ENCODE assay signal across 28 cellular contexts in genomic region chr1:229689915-229690314, GRCh38.
"Had no signal": no experiment of that assay in that cellular context is flagged by ENCODE, and none has a peak within 500 bp of the region (broad histone marks: within the 10 kb centered on the region; RNA-seq: fewer than 3 reads in every experiment).

No MANE protein-coding gene starts in this region.

- H3K27me3 ChIP-seq: breast epithelium, foreskin keratinocyte, right lobe of liver had no signal

- H3K27ac ChIP-seq: breast epithelium, foreskin keratinocyte, heart right ventricle, right lobe of liver, skin epidermis, thoracic aorta, WERI-Rb-1 had no signal

- DNase-seq: activated CD4-positive, alpha-beta memory T cell treated with anti-CD3 and anti-CD28 coated beads, Interleukin-2, amount 10 ng/mL, durations not matched to agents 7 days and 5 days; activated naive CD8-positive, alpha-beta T cell treated with anti-CD3 and anti-CD28 coated beads, Interleukin-2, amount 50 U/mL, for 24 hours; activated T-cell treated with anti-CD3 and anti-CD28 coated beads, Interleukin-2, amount 50 U/mL, for 48 hours; amygdala; endodermal cell; foreskin keratinocyte; heart right ventricle; mesendoderm; right lobe of liver; stimulated activated CD4-positive, alpha-beta T cell treated with anti-CD3 and anti-CD28 coated beads, Interleukin-12 subunit alpha, Interleukin-12 subunit beta, amount 100 ng/mL, for 4 hours; stimulated activated CD4-positive, alpha-beta T cell treated with anti-CD3 and anti-CD28 coated beads, Interleukin-4, amount 100 ng/mL, for 1 hour; stimulated activated naive CD8-positive, alpha-beta T cell treated with anti-CD3 and anti-CD28 coated beads, Interleukin-15, Interleukin-2, amounts not matched to agents 100 U/mL and 50 U/mL, for 24 hours; T-helper 9 cell; trophoblast cell; WERI-Rb-1 had no signal

- H3K27me3 Mint-ChIP-seq: activated CD4-positive, alpha-beta T cell treated with anti-CD3 and anti-CD28 coated beads, Interleukin-2, amount 10 ng/mL, durations not matched to agents 7 days and 5 days had no signal

- H3K4me1 ChIP-seq: breast epithelium, foreskin keratinocyte, right lobe of liver had no signal

- H3K36me3 ChIP-seq: breast epithelium, heart right ventricle, right lobe of liver, thoracic aorta, WERI-Rb-1 had no signal

- H3K4me3 Mint-ChIP-seq: activated CD4-positive, alpha-beta memory T cell treated with anti-CD3 and anti-CD28 coated beads, Interleukin-2, amount 10 ng/mL, durations not matched to agents 7 days and 5 days; activated CD4-positive, alpha-beta T cell treated with anti-CD3 and anti-CD28 coated beads, Interleukin-2, amount 10 ng/mL, durations not matched to agents 7 days and 5 days; activated CD8-positive, alpha-beta memory T cell treated with anti-CD3 and anti-CD28 coated beads, Interleukin-2, amount 10 ng/mL, durations not matched to agents 7 days and 5 days; activated naive CD4-positive, alpha-beta T cell treated with anti-CD3 and anti-CD28 coated beads, Interleukin-2, amount 50 U/mL, for 24 hours; activated naive CD8-positive, alpha-beta T cell treated with anti-CD3 and anti-CD28 coated beads, Interleukin-2, amount 50 U/mL, for 24 hours; central memory CD8-positive, alpha-beta T cell; dendritic cell treated with granulocyte-macrophage colony-stimulating factor and Interleukin-4, amounts not matched to agents 40 ng/mL and 50 ng/mL, for 4 days; endodermal cell; nephron had no signal

- ATAC-seq: activated CD4-positive, CD25-positive, alpha-beta regulatory T cell treated with anti-CD3 and anti-CD28 coated beads, Interleukin-2, amount 50 U/mL, for 24 hours; activated naive CD8-positive, alpha-beta T cell treated with anti-CD3 and anti-CD28 coated beads, Interleukin-2, amount 50 U/mL, for 24 hours; foreskin keratinocyte; heart right ventricle; right lobe of liver; stimulated activated naive CD8-positive, alpha-beta T cell treated with anti-CD3 and anti-CD28 coated beads, Interleukin-15, Interleukin-2, amounts not matched to agents 100 U/mL and 50 U/mL, for 24 hours had no signal

- FAIRE-seq: urothelium cell line had no signal

- H3K9me3 ChIP-seq: breast epithelium, right lobe of liver had no signal

- H3K4me3 ChIP-seq: breast epithelium, heart right ventricle, lung, right lobe of liver, skin epidermis, thoracic aorta had no signal

- H3K27ac Mint-ChIP-seq: activated CD4-positive, alpha-beta memory T cell treated with anti-CD3 and anti-CD28 coated beads, Interleukin-2, amount 10 ng/mL, durations not matched to agents 7 days and 5 days; activated CD4-positive, alpha-beta T cell treated with anti-CD3 and anti-CD28 coated beads, Interleukin-2, amount 10 ng/mL, durations not matched to agents 7 days and 5 days; activated CD8-positive, alpha-beta memory T cell treated with anti-CD3 and anti-CD28 coated beads, Interleukin-2, amount 10 ng/mL, durations not matched to agents 7 days and 5 days; activated naive CD4-positive, alpha-beta T cell treated with anti-CD3 and anti-CD28 coated beads, Interleukin-2, amount 50 U/mL, for 24 hours; activated naive CD8-positive, alpha-beta T cell treated with anti-CD3 and anti-CD28 coated beads, Interleukin-2, amount 50 U/mL, for 24 hours; activated T-helper 2 cell treated with anti-CD3 and anti-CD28 coated beads, Interferon-gamma antibody, Interleukin-2, Interleukin-4, amounts not matched to agents 10 μg/mL and 5 μg/mL and 100 μg/mL, durations not matched to agents 14 hours and 24 hours and 36 hours; dendritic cell treated with granulocyte-macrophage colony-stimulating factor and Interleukin-4, amounts not matched to agents 40 ng/mL and 50 ng/mL, for 4 days; endodermal cell; nephron had no signal
